Comparison of ENCODE assay signal across 8 cellular contexts in genomic region chr15:42273900-42274692, GRCh38. TPM values are rescaled to one million over a fixed set of nuclear protein-coding genes. Genes with fewer than 3 reads are reported as not detected.
DNase-seq lines count a peak whose midpoint lies in the region; ATAC-seq and TF ChIP-seq lines count a peak whose summit lies in the region.

No MANE protein-coding gene starts in this region.

- peak overlapping the region; percentile 97 for H3K4me3 ChIP-seq in choroid plexus epithelial cell (ENCODE audit: low read depth, low read length)

- CTCF ChIA-PET in HEK293T (lab: Yijun Ruan, JAX), result no interaction called here

- no peak for TF ChIP-seq CTCF in choroid plexus epithelial cell (conservative IDR thresholded peaks at IDR 0.05; ENCODE audit: low read depth, low read length)

- intact Hi-C loops in left colon (cut with DNase I, micrococcal nuclease), result no loop called here

- POLR2A ChIA-PET in HEK293T (lab: Yijun Ruan, JAX), result interaction anchor here (0.5 to 2.2 kb wide), 18 partner anchors 9 to 274 kb away, joined by 3 to 20 read pairs (median 3); partner anchors contain the start of gene VPS39

- DNase-seq in GM04503 (ENCODE audit: low read depth) (peak; percentile 84), HEK293T (ENCODE audit: extremely low spot score) (peak; percentile 13), NCI-H1694 treated with DMSO at 0.1 percent for 48 hours (lab: John Stamatoyannopoulos, UW) (peak; percentile 11), choroid plexus epithelial cell (ENCODE audit: low read depth) (peak; percentile 66), left colon (peak; percentile 67 to 88), NCI-H1436 treated with DMSO at 0.1 percent for 48 hours (lab: John Stamatoyannopoulos, UW) (no peak)
- peak; percentile 37 to 41 for DNase-seq in activated CD4-positive, alpha-beta T cell treated with anti-CD3 and anti-CD28 coated beads for 24 hours (ENCODE audit: low read depth in 2 of 2)
- DNase-seq in stimulated activated CD4-positive, alpha-beta T cell treated with anti-CD3 and anti-CD28 coated beads, Interleukin-1b, Interleukin-23, amount 100 ng/mL, for 4 hours (ENCODE audit: low read depth in 2 of 2), result peak; percentile 52 to 54

- ATAC-seq in left colon, result peak; percentile 52

TF ChIP-seq in HEK293T, 16 proteins besides CTCF, POLR2A, EP300 and RAD21:
- TF ChIP-seq L3MBTL2 (conservative IDR thresholded peaks at IDR 0.05) (no peak), ELF4 (IDR thresholded peaks at IDR 0.05) (no peak), ARNT (IDR thresholded peaks at IDR 0.05) (no peak), LEF1 (IDR thresholded peaks at IDR 0.05; ENCODE audit: borderline replicate concordance) (no peak), BHLHE40 (IDR thresholded peaks at IDR 0.05; ENCODE audit: borderline replicate concordance) (no peak), NFRKB (IDR thresholded peaks at IDR 0.05) (no peak)
TF ChIP-seq in HEK293T: peak in this region for 0.

RNA-seq across cellular contexts. Expression of gene TMEM87A, which starts 0.9 kb away (rescaled TPM):
- 100 to 1,000 TPM in 1 of 2 donors, 10 to 100 TPM in 1; 82.8 to 104 TPM for total RNA-seq in left colon

RNA-seq across cellular contexts. Expression of gene GANC, which starts 1.1 kb away (rescaled TPM):
- total RNA-seq in left colon, result 10 to 100 TPM; 49.8 to 53.4 TPM
